In genomic region chr7:832968-833424, GRCh38 we compare ENCODE assay signal across 8 cellular contexts. TPM values are rescaled to one million over a fixed set of nuclear protein-coding genes. Genes with fewer than 3 reads are reported as not detected.
DNase-seq lines count a peak whose midpoint lies in the region; ATAC-seq and TF ChIP-seq lines count a peak whose summit lies in the region.

No MANE protein-coding gene starts in this region.

- H3K36me3 ChIP-seq in HUES6 (ENCODE audit: control insufficient read depth, insufficient read depth, low read length): peaks cover 25% of the 10 kb centered on the region
- H3K36me3 ChIP-seq in left ventricle myocardium inferior: peaks cover 9% of the 10 kb centered on the region
- peaks cover 0 to 32% (median 3%) of the 10 kb centered on the region in 6 donors for H3K36me3 ChIP-seq in spleen

- no peak overlapping the region for H3K4me3 ChIP-seq in HUES6 (ENCODE audit: low read depth, low read length)
- peak overlapping the region; percentile 52 for H3K4me3 ChIP-seq in left ventricle myocardium inferior
- no peak overlapping the region for H3K4me3 ChIP-seq in spleen

- no peak overlapping the region for H3K9ac ChIP-seq in HUES6 (ENCODE audit: low read length)

- intact Hi-C loops in left ventricle myocardium inferior (cut with micrococcal nuclease) (loop anchor here (10.0 kb wide), 1 partner anchor 48 kb away; no protein-coding TSS in a partner anchor), spleen (cut with DNase I; ENCODE audit: low total_unique reads) (loop anchor here (10.0 kb wide), 1 partner anchor 48 kb away; no protein-coding TSS in a partner anchor)

- no peaks in the 10 kb centered on the region for H3K9me3 Mint-ChIP-seq in activated naive CD4-positive, alpha-beta T cell treated with anti-CD3 and anti-CD28 coated beads, Interleukin-2, amount 50 U/mL, for 72 hours

- H3K4me1 ChIP-seq in HUES6 (ENCODE audit: control insufficient read depth, insufficient read depth, low read length) (peaks cover 34% of the 10 kb centered on the region), left ventricle myocardium inferior (peaks cover 98% of the 10 kb centered on the region), spleen (peaks cover 21 to 80% (median 57%) of the 10 kb centered on the region in 6 donors)

- H3K27me3 ChIP-seq in HUES6 (ENCODE audit: control insufficient read depth, insufficient read depth, low read length) (no peaks in the 10 kb centered on the region), left ventricle myocardium inferior (ENCODE audit: low read depth) (no peaks in the 10 kb centered on the region), spleen (replicated peaks in 1 of 7) (no peaks in the 10 kb centered on the region)

- peak overlapping the region; percentile 85; the same call in 1 of the 2 replicates for H3K27ac ChIP-seq in HUES6 (ENCODE audit: low read depth, low read length)
- peak overlapping the region; percentile 95 for H3K27ac ChIP-seq in left ventricle myocardium inferior (replicated peaks)
- H3K27ac ChIP-seq in spleen: peak overlapping the region in 6 of 8 donors; percentile 74 to 82 (median 76)

- peaks cover 0 to 24% of the 10 kb centered on the region in 2 donors for H3K36me3 Mint-ChIP-seq in activated naive CD4-positive, alpha-beta T cell treated with anti-CD3 and anti-CD28 coated beads, Interleukin-2, amount 50 U/mL, for 72 hours

- H3K9me3 ChIP-seq in HUES6 (ENCODE audit: control insufficient read depth, insufficient read depth, low read depth, low read length) (no peaks in the 10 kb centered on the region), left ventricle myocardium inferior (replicated peaks) (no peaks in the 10 kb centered on the region), spleen (no peaks in the 10 kb centered on the region)

- ATAC-seq in activated naive CD4-positive, alpha-beta T cell treated with anti-CD3 and anti-CD28 coated beads, Interleukin-2, amount 50 U/mL, for 72 hours: no peak
- no peak for ATAC-seq in HG02759 (IDR thresholded peaks at IDR 0.05; ENCODE audit: unreplicated experiment)

- no peak for DNase-seq in activated naive CD4-positive, alpha-beta T cell treated with anti-CD3 and anti-CD28 coated beads, Interleukin-2, amount 50 U/mL, for 72 hours (ENCODE audit: low spot score in 2 of 2)
- DNase-seq in left ventricle myocardium inferior: no peak
- peak; percentile 16 for DNase-seq in spleen
- no peak for DNase-seq in RPMI8226
- DNase-seq in anterior cingulate cortex (lab: John Stamatoyannopoulos, UW): no peak
- DNase-seq in HK-2 (ENCODE audit: unreplicated experiment): no peak

- TF ChIP-seq CTCF in left ventricle myocardium inferior (IDR thresholded peaks at IDR 0.05; ENCODE audit: borderline replicate concordance): no peak
- no peak for TF ChIP-seq CTCF in spleen (IDR thresholded peaks at IDR 0.05 in 8 of 11, conservative IDR thresholded peaks at IDR 0.05 in 3 of 11)

- no peak for TF ChIP-seq POLR2A in spleen (IDR thresholded peaks at IDR 0.05)

- WGBS in spleen, 5 donors: 90 to 95% (median 93%) methylated on average over 15 of the region's 15 CpGs

- peak overlapping the region; percentile 93 to 100 for H3K27ac Mint-ChIP-seq in activated naive CD4-positive, alpha-beta T cell treated with anti-CD3 and anti-CD28 coated beads, Interleukin-2, amount 50 U/mL, for 72 hours

RNA-seq across cellular contexts. Expression of gene SUN1, which starts 0.7 kb away (rescaled TPM):
- 100 to 1,000 TPM; 106 to 109 TPM for total RNA-seq in activated naive CD4-positive, alpha-beta T cell treated with anti-CD3 and anti-CD28 coated beads, Interleukin-2, amount 50 U/mL, for 72 hours
- total RNA-seq in left ventricle myocardium inferior (183 TPM), spleen (100 to 1,000 TPM; 103 to 181 (median 154) TPM)
- 10 to 100 TPM; 33.2 to 59.5 (median 54.9) TPM for polyA plus RNA-seq in spleen

RNA-seq across cellular contexts. Expression of gene GET4, which starts 43.4 kb away (rescaled TPM):
- 10 to 100 TPM; 32.5 to 34.1 TPM for total RNA-seq in activated naive CD4-positive, alpha-beta T cell treated with anti-CD3 and anti-CD28 coated beads, Interleukin-2, amount 50 U/mL, for 72 hours
- total RNA-seq in left ventricle myocardium inferior (22.9 TPM), spleen (10 to 100 TPM; 25.4 to 39.5 (median 34.4) TPM)
- polyA plus RNA-seq in spleen: 10 to 100 TPM; 40.0 to 63.0 (median 53.9) TPM
